In genomic region chr20:32929162-32929561, GRCh38 we compare ENCODE assay signal across 7 cellular contexts.
"Had no signal": no experiment of that assay in that cellular context is flagged by ENCODE, and none has a peak within 500 bp of the region (broad histone marks: within the 10 kb centered on the region; RNA-seq: fewer than 3 reads in every experiment).

No MANE protein-coding gene starts in this region.

- FAIRE-seq: GM12878, GM12891, GM12892, GM18507, GM19239 had no signal

- DNase-seq: GDM1, GF-D8 had no signal

- ATAC-seq: GM12878 had no signal

- H3K4me3 ChIP-seq: GM12878 had no signal
